In the genomic region with DNA sequence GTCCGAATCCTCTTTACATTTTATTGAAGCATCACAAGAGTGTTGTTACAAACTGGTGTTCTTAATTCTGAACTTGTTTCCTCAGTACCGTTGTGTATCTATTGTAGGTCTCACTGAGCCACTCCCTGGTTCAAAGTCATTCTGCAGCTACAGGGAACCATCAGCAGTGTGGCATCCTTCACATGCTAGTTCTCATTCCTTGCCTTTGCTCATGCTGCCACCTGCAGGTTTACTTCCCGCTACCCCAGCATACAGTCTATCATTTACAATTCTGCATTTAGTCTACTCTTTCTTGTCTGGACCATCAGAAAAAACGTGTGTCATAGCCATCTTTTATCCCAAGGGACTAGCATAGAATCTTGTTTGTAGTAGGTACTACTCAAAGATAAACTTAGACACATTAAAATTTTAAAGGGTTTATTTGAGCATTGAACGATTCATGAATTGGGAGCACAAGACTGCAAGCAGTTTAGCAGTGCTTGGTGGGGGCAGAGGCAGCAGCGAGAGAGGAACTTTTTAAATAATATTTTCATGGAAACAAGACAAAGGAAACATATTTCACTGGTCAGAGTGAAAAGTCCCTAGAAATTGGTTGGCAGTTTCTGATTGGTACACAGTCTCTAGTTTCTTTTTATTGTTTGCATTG, we compare ENCODE assay signal across 9 cellular contexts.
DNase-seq lines count a peak whose midpoint lies in the region; ATAC-seq and TF ChIP-seq lines count a peak whose summit lies in the region.
"Had no signal": no experiment of that assay in that cellular context is flagged by ENCODE, and none has a peak within 500 bp of the region (broad histone marks: within the 10 kb centered on the region; RNA-seq: fewer than 3 reads in every experiment).

No MANE protein-coding gene starts in this region.

- H3K79me2 ChIP-seq in PC-3 (ENCODE audit: low read length) = no peaks in the 10 kb centered on the region

- H3K27ac ChIP-seq in PC-3 (ENCODE audit: low read length) (no peak overlapping the region), neuronal stem cell (replicated peaks; ENCODE audit: low read length) (no peak overlapping the region)
- H3K27ac ChIP-seq: thoracic aorta had no signal

- no peaks in the 10 kb centered on the region for H4K20me1 ChIP-seq in PC-3 (ENCODE audit: low read length)

- H3K4me1 ChIP-seq in PC-3 (ENCODE audit: insufficient read depth, low read length) (no peaks in the 10 kb centered on the region), neuronal stem cell (ENCODE audit: control insufficient read depth in 2 of 2, insufficient read depth in 1 of 2, low read depth in 1 of 2, low read length in 2 of 2) (no peaks in the 10 kb centered on the region)

- no peaks in the 10 kb centered on the region for H3K79me1 ChIP-seq in neuronal stem cell (ENCODE audit: low read depth, low read length)

- H2BK120ac ChIP-seq in neuronal stem cell (ENCODE audit: low read depth, low read length) = no peak overlapping the region

- no peaks in the 10 kb centered on the region for H3F3A ChIP-seq in PC-3 (ENCODE audit: low read length, unreplicated experiment)

- no peak overlapping the region for H3K9ac ChIP-seq in PC-3 (ENCODE audit: low read length)
- no peak overlapping the region for H3K9ac ChIP-seq in neuronal stem cell (ENCODE audit: low read depth, low read length, poor library complexity)

- CTCF ChIA-PET in PC-3 (lab: Charles Lee) = interaction anchor here (0.5 to 1.6 kb wide), 4 partner anchors 57 to 813 kb away, joined by 3 to 9 read pairs (median 3); no protein-coding TSS in a partner anchor

- H2BK12ac ChIP-seq in neuronal stem cell (ENCODE audit: low read length) = no peak overlapping the region

- peak; percentile 94 for TF ChIP-seq CTCF in PC-3 (conservative IDR thresholded peaks at IDR 0.05; ENCODE audit: low read depth, low read length)

- DNase-seq in AML-193 (lab: John Stamatoyannopoulos, UW) = peak; percentile 38 to 58
- peak; percentile 7 for DNase-seq in HuH-7.5 (ENCODE audit: low spot score)
- DNase-seq in PC-3 = peak; percentile 83
- peak; percentile 20 for DNase-seq in neuronal stem cell (ENCODE audit: low spot score)
- no peak for DNase-seq in GM19240 (ENCODE audit: insufficient read length, low spot score)

- H3K4me2 ChIP-seq in PC-3 (ENCODE audit: low read length) (peak overlapping the region; percentile 30; the same call in 1 of the 2 replicates), neuronal stem cell (ENCODE audit: insufficient read depth, low read length, poor library complexity, severe bottlenecking) (no peak overlapping the region)

- no peaks in the 10 kb centered on the region for H3K27me3 ChIP-seq in PC-3 (ENCODE audit: low read length)
- no peaks in the 10 kb centered on the region for H3K27me3 ChIP-seq in neuronal stem cell (ENCODE audit: control insufficient read depth in 3 of 3, insufficient read depth in 3 of 3, low read depth in 1 of 3, low read length in 3 of 3)

- ATAC-seq in GM18870 (IDR thresholded peaks at IDR 0.05; ENCODE audit: unreplicated experiment) (peak; percentile 81), PC-3 (peak; percentile 100), esophagus mucosa (peak; percentile 78), HG03571 (IDR thresholded peaks at IDR 0.05; ENCODE audit: unreplicated experiment) (no peak)

- no peak overlapping the region for H3K4ac ChIP-seq in neuronal stem cell (ENCODE audit: low read length)

- H3K9me3 ChIP-seq in PC-3 (ENCODE audit: low read length) (no peaks in the 10 kb centered on the region), neuronal stem cell (replicated peaks in 1 of 2; ENCODE audit: control insufficient read depth in 2 of 2, insufficient read depth in 1 of 2, low read depth in 1 of 2, low read length in 2 of 2) (no peaks in the 10 kb centered on the region)
- H3K9me3 ChIP-seq: thoracic aorta had no signal

- no peak overlapping the region for H4K8ac ChIP-seq in neuronal stem cell (ENCODE audit: low read depth, low read length)

- BruUV-seq in PC-3 (replicated peaks; lab: Mats Ljungman, UMichigan) = no TSS peak

- no peak overlapping the region for H3K18ac ChIP-seq in neuronal stem cell (ENCODE audit: low read length)

- no peaks in the 10 kb centered on the region for H3K36me3 ChIP-seq in PC-3 (ENCODE audit: low read depth, low read length)
- no peaks in the 10 kb centered on the region for H3K36me3 ChIP-seq in neuronal stem cell (replicated peaks in 1 of 2; ENCODE audit: control insufficient read depth in 2 of 2, insufficient read depth in 2 of 2, low read length in 2 of 2)
- H3K36me3 ChIP-seq: thoracic aorta had no signal

- no peak overlapping the region for H4K91ac ChIP-seq in neuronal stem cell (ENCODE audit: low read depth, low read length, poor library complexity)

- H3K9me2 ChIP-seq in PC-3 (replicated peaks; ENCODE audit: low read length) = no peaks in the 10 kb centered on the region

- H3K23ac ChIP-seq in neuronal stem cell (ENCODE audit: low read depth, low read length, poor library complexity) = no peak overlapping the region

- no peak overlapping the region for H3K14ac ChIP-seq in neuronal stem cell (ENCODE audit: low read length)

- H2AFZ ChIP-seq in PC-3 (ENCODE audit: low read length) (peak overlapping the region; percentile 58; the same call in 1 of the 2 replicates), neuronal stem cell (ENCODE audit: low read length) (no peak overlapping the region)

- no peak overlapping the region for H2BK5ac ChIP-seq in neuronal stem cell (ENCODE audit: low read length)

- H2BK15ac ChIP-seq in neuronal stem cell (ENCODE audit: low read length) = no peak overlapping the region

- POLR2A ChIA-PET in PC-3 (lab: Charles Lee; ENCODE audit: unreplicated experiment) = no interaction called here

- intact Hi-C loops in PC-3 (cut with micrococcal nuclease) = loop anchor here (1.0 to 2.0 kb wide), 5 partner anchors 57 to 806 kb away; no protein-coding TSS in a partner anchor

- no peak overlapping the region for H2AK5ac ChIP-seq in neuronal stem cell (ENCODE audit: low read depth, low read length)

- no CpG with 5 or more reads among the region's 6 CpGs for WGBS in neuronal stem cell (ENCODE audit: extremely low coverage in 2 of 2, insufficient read length in 2 of 2, insufficient replicate concordance in 1 of 2), 2 donors

- H3K4me3 ChIP-seq in PC-3 (ENCODE audit: low read length) (no peak overlapping the region), neuronal stem cell (ENCODE audit: low read length in 2 of 2) (no peak overlapping the region)
- H3K4me3 ChIP-seq: thoracic aorta had no signal
